ENCODE assay signal across 22 cellular contexts in genomic region chr2:46246790-46247189, GRCh38.
DNase-seq lines count a peak whose midpoint lies in the region; ATAC-seq and TF ChIP-seq lines count a peak whose summit lies in the region.
"Had no signal": no experiment of that assay in that cellular context is flagged by ENCODE, and none has a peak within 500 bp of the region (broad histone marks: within the 10 kb centered on the region; RNA-seq: fewer than 3 reads in every experiment).

No MANE protein-coding gene starts in this region.

- H3K4me1 Mint-ChIP-seq in nephron progenitor cell: peaks cover 5% of the 10 kb centered on the region
- H3K4me1 Mint-ChIP-seq: activated naive CD8-positive, alpha-beta T cell treated with anti-CD3 and anti-CD28 coated beads, Interleukin-2, amount 50 U/mL, for 24 hours; activated T-helper 17 cell treated with anti-CD3 and anti-CD28 coated beads, Interleukin-2, amount 50 U/mL, for 72 hours; CD4-positive, alpha-beta memory T cell; neural progenitor cell had no signal

- ATAC-seq in GM18520 (IDR thresholded peaks at IDR 0.05; ENCODE audit: unreplicated experiment) (peak; percentile 95), GM19395 (IDR thresholded peaks at IDR 0.05; ENCODE audit: unreplicated experiment) (peak; percentile 63), HG02678 (IDR thresholded peaks at IDR 0.05; ENCODE audit: unreplicated experiment) (peak; percentile 93), HG03432 (IDR thresholded peaks at IDR 0.05; ENCODE audit: unreplicated experiment) (peak; percentile 87), GM18505 (IDR thresholded peaks at IDR 0.05; ENCODE audit: unreplicated experiment) (no peak)
- ATAC-seq: activated naive CD8-positive, alpha-beta T cell treated with anti-CD3 and anti-CD28 coated beads, Interleukin-2, amount 50 U/mL, for 24 hours; activated T-helper 17 cell treated with anti-CD3 and anti-CD28 coated beads, Interleukin-2, amount 50 U/mL, for 72 hours had no signal

- DNase-seq in HuH-7.5 (ENCODE audit: low spot score) (no peak), cerebellar nuclear complex (lab: John Stamatoyannopoulos, UW) (no peak), nephron progenitor cell (no peak)
- DNase-seq: activated CD4-positive, alpha-beta T cell treated with anti-CD3 and anti-CD28 coated beads for 1 hour; activated naive CD8-positive, alpha-beta T cell treated with anti-CD3 and anti-CD28 coated beads, Interleukin-2, amount 50 U/mL, for 24 hours; CD4-positive, alpha-beta memory T cell; cortex of kidney; DMS79 treated with DMSO at 0.1 percent for 48 hours; HFFc6; midbrain; NCI-H1694; NCI-H345; NK-92 treated with Interleukin-12 subunit alpha and Interleukin-12 subunit beta, amount 100 ng/mL, for 24 hours; SK-N-SH; T-helper 9 cell had no signal

- no peaks in the 10 kb centered on the region for H3K36me3 Mint-ChIP-seq in nephron progenitor cell (ENCODE audit: low read depth)
- H3K36me3 Mint-ChIP-seq: CD4-positive, alpha-beta memory T cell; neural progenitor cell had no signal

- TF ChIP-seq POLR2A in GM18505 (IDR thresholded peaks at IDR 0.05; ENCODE audit: borderline replicate concordance, extremely low read depth, insufficient read depth, insufficient read length): no peak

- TF ChIP-seq CTCF in nephron progenitor cell (IDR thresholded peaks at IDR 0.05): no peak

- no peaks in the 10 kb centered on the region for H3K27me3 Mint-ChIP-seq in nephron progenitor cell (ENCODE audit: low read depth, poor library complexity)
- H3K27me3 Mint-ChIP-seq: activated naive CD8-positive, alpha-beta T cell treated with anti-CD3 and anti-CD28 coated beads, Interleukin-2, amount 50 U/mL, for 24 hours; activated T-helper 17 cell treated with anti-CD3 and anti-CD28 coated beads, Interleukin-2, amount 50 U/mL, for 72 hours had no signal

- no peak overlapping the region for H3K27ac Mint-ChIP-seq in nephron progenitor cell
- H3K27ac Mint-ChIP-seq: activated naive CD8-positive, alpha-beta T cell treated with anti-CD3 and anti-CD28 coated beads, Interleukin-2, amount 50 U/mL, for 24 hours; activated T-helper 17 cell treated with anti-CD3 and anti-CD28 coated beads, Interleukin-2, amount 50 U/mL, for 72 hours; CD4-positive, alpha-beta memory T cell; HFFc6; neural progenitor cell had no signal

- peaks cover 33% of the 10 kb centered on the region for H3K9me3 Mint-ChIP-seq in nephron progenitor cell
- H3K9me3 Mint-ChIP-seq: activated naive CD8-positive, alpha-beta T cell treated with anti-CD3 and anti-CD28 coated beads, Interleukin-2, amount 50 U/mL, for 24 hours; activated T-helper 17 cell treated with anti-CD3 and anti-CD28 coated beads, Interleukin-2, amount 50 U/mL, for 72 hours; CD4-positive, alpha-beta memory T cell; HFFc6 had no signal

- H3K4me3 Mint-ChIP-seq in nephron progenitor cell: no peak overlapping the region
- H3K4me3 Mint-ChIP-seq: activated naive CD8-positive, alpha-beta T cell treated with anti-CD3 and anti-CD28 coated beads, Interleukin-2, amount 50 U/mL, for 24 hours; activated T-helper 17 cell treated with anti-CD3 and anti-CD28 coated beads, Interleukin-2, amount 50 U/mL, for 72 hours; CD4-positive, alpha-beta memory T cell; HFFc6; neural progenitor cell had no signal
